ENCODE assay signal across 2 cellular contexts in the genomic region with DNA sequence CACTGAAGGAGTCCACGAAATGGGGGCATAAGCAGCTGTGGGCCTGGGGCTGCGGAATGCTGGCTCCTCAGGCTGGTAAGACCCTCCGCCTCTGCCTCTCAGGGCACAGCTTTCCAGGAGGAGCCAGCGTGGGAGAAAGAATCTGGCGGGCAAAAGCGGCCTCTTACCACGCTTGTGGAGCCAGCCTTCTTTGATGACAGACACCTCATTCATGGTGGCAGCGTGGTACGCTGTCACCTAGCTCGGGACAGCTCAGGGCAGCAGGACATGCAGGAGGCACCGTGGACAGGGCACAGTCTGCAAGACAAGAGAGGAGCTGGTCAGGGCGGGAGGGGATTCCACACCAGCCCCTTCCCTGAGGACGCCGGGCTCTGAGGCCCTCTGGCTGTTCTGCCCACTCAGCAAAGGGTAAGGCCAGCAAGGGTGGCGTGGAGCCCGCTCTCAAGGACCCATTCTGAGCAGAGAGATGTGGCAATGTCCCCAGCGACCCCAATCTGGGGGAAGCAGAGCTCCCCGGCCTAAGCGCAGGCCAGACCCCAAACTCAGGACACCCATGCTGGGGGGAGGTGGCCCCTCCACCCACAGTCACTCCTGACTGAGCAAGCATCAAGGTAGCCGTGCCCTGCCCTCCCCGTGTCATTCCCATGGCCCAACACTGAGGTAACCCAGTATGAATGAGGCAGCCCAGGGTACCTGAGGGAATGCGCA.
TF ChIP-seq lines count a peak whose summit lies in the region.

No MANE protein-coding gene starts in this region.

TF ChIP-seq in A549, 52 proteins besides CTCF, POLR2A, EP300 and RAD21:
- TF ChIP-seq HOXA7 (CRISPR knock-in tag; IDR thresholded peaks at IDR 0.05) (no peak), MAFK (IDR thresholded peaks at IDR 0.05; ENCODE audit: partially characterized antibody) (peak; percentile 68), TFCP2L1 (CRISPR knock-in tag; IDR thresholded peaks at IDR 0.05) (no peak), JUN (IDR thresholded peaks at IDR 0.05) (no peak), ZNF302 (CRISPR knock-in tag; IDR thresholded peaks at IDR 0.05) (no peak), KDM5A (IDR thresholded peaks at IDR 0.05) (no peak), ZC3H11A (IDR thresholded peaks at IDR 0.05) (no peak), SMC3 (IDR thresholded peaks at IDR 0.05) (no peak), KDM1A (IDR thresholded peaks at IDR 0.05; ENCODE audit: low read depth) (peak; percentile 6; the same call in 1 of the 2 replicates), FOSB (CRISPR knock-in tag; IDR thresholded peaks at IDR 0.05) (no peak)
- TF ChIP-seq, protein P1, sequence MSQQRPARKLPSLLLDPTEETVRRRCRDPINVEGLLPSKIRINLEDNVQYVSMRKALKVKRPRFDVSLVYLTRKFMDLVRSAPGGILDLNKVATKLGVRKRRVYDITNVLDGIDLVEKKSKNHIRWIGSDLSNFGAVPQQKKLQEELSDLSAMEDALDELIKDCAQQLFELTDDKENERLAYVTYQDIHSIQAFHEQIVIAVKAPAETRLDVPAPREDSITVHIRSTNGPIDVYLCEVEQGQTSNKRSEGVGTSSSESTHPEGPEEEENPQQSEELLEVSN (IDR thresholded peaks at IDR 0.05; ENCODE audit: borderline replicate concordance, low read depth), result no peak
- TF ChIP-seq, protein P2, sequence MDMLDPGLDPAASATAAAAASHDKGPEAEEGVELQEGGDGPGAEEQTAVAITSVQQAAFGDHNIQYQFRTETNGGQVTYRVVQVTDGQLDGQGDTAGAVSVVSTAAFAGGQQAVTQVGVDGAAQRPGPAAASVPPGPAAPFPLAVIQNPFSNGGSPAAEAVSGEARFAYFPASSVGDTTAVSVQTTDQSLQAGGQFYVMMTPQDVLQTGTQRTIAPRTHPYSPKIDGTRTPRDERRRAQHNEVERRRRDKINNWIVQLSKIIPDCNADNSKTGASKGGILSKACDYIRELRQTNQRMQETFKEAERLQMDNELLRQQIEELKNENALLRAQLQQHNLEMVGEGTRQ (IDR thresholded peaks at IDR 0.05), result no peak

TF ChIP-seq in H1, 55 proteins besides CTCF, POLR2A, EP300 and RAD21:
- TF ChIP-seq SUZ12 (IDR thresholded peaks at IDR 0.05; ENCODE audit: low read length) (no peak), EGR1 (IDR thresholded peaks at IDR 0.05; ENCODE audit: borderline replicate concordance, low read depth, low read length) (no peak), CREB1 (IDR thresholded peaks at IDR 0.05) (no peak), SIN3A (conservative IDR thresholded peaks at IDR 0.05 in 1 of 2, IDR thresholded peaks at IDR 0.05 in 1 of 2; ENCODE audit: low read depth in 1 of 2, low read length in 2 of 2) (no peak), SP4 (IDR thresholded peaks at IDR 0.05; ENCODE audit: low read length) (no peak), RBBP5 (IDR thresholded peaks at IDR 0.05; ENCODE audit: borderline replicate concordance, low read depth, low read length) (no peak), BCL11A (IDR thresholded peaks at IDR 0.05; ENCODE audit: low read depth in 2 of 2, low read length in 2 of 2) (no peak), CHD1 (IDR thresholded peaks at IDR 0.05; ENCODE audit: low read depth, low read length) (no peak), CBX8 (IDR thresholded peaks at IDR 0.05; ENCODE audit: borderline replicate concordance, low read depth, low read length) (no peak), EZH2 (IDR thresholded peaks at IDR 0.05; ENCODE audit: low read depth, low read length, severe bottlenecking) (no peak), GABPA (IDR thresholded peaks at IDR 0.05; ENCODE audit: borderline replicate concordance, insufficient read depth, low read length) (no peak), BRCA1 (IDR thresholded peaks at IDR 0.05; ENCODE audit: low read depth, low read length) (no peak), PHF8 (conservative IDR thresholded peaks at IDR 0.05; ENCODE audit: low read depth, low read length) (no peak), TAF7 (optimal IDR thresholded peaks at IDR 0.05; ENCODE audit: borderline replicate concordance, low read depth, low read length) (no peak), CBX5 (IDR thresholded peaks at IDR 0.05; ENCODE audit: low read depth, low read length) (no peak), TCF12 (IDR thresholded peaks at IDR 0.05; ENCODE audit: low read depth, low read length) (no peak)
- TF ChIP-seq, protein P1 (IDR thresholded peaks at IDR 0.05), result no peak
- TF ChIP-seq, protein P3, sequence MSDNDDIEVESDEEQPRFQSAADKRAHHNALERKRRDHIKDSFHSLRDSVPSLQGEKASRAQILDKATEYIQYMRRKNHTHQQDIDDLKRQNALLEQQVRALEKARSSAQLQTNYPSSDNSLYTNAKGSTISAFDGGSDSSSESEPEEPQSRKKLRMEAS (IDR thresholded peaks at IDR 0.05), result no peak
